20 cellular contexts compared by ENCODE assay signal in genomic region chr6:169806718-169807117, GRCh38. TPM values are rescaled to one million over a fixed set of nuclear protein-coding genes. Genes with fewer than 3 reads are reported as not detected.
A peak's percentile ranks its signal among the peaks of the same experiment; 100 is the strongest.
DNase-seq lines count a peak whose midpoint lies in the region; ATAC-seq and TF ChIP-seq lines count a peak whose summit lies in the region.
"Had no signal": no experiment of that assay in that cellular context is flagged by ENCODE, and none has a peak within 500 bp of the region (broad histone marks: within the 10 kb centered on the region; RNA-seq: fewer than 3 reads in every experiment).

No MANE protein-coding gene starts in this region.

- no peaks in the 10 kb centered on the region for H3K9me3 Mint-ChIP-seq in activated naive CD4-positive, alpha-beta T cell treated with anti-CD3 and anti-CD28 coated beads, Interleukin-2, amount 50 U/mL, for 24 hours
- peaks cover 6% of the 10 kb centered on the region for H3K9me3 Mint-ChIP-seq in T-helper 1 cell treated with Interleukin-12 subunit alpha and Interleukin-12 subunit beta and Interleukin-4 antibody, amounts not matched to agents 30 μg/mL and 1 μg/mL, for 36 hours
- H3K9me3 Mint-ChIP-seq in type B pancreatic cell: no peaks in the 10 kb centered on the region
- H3K9me3 Mint-ChIP-seq: activated B cell treated with CpG ODN at 0.5 μM for 24 hours; activated T-helper 2 cell treated with anti-CD3 and anti-CD28 coated beads, Interferon-gamma antibody, Interleukin-2, Interleukin-4, amounts not matched to agents 10 μg/mL and 5 μg/mL and 100 μg/mL, durations not matched to agents 14 hours and 24 hours and 36 hours had no signal

- no peak for TF ChIP-seq CTCF in lung (IDR thresholded peaks at IDR 0.05; ENCODE audit: control extremely low read depth, extremely low read depth)
- TF ChIP-seq CTCF in type B pancreatic cell (conservative IDR thresholded peaks at IDR 0.05): no peak

- no peaks in the 10 kb centered on the region for H3K4me1 ChIP-seq in lung (ENCODE audit: control insufficient read depth in 2 of 2, insufficient read depth in 2 of 2, low read length in 2 of 2)
- H3K4me1 ChIP-seq: pancreas, upper lobe of right lung had no signal

- 84 to 89% methylated on average over 1 of the region's 1 CpG for WGBS in lung, 2 donors

- H3K36me3 Mint-ChIP-seq in activated naive CD4-positive, alpha-beta T cell treated with anti-CD3 and anti-CD28 coated beads, Interleukin-2, amount 50 U/mL, for 24 hours: no peaks in the 10 kb centered on the region
- H3K36me3 Mint-ChIP-seq in T-helper 1 cell treated with Interleukin-12 subunit alpha and Interleukin-12 subunit beta and Interleukin-4 antibody, amounts not matched to agents 30 μg/mL and 1 μg/mL, for 36 hours (ENCODE audit: low read depth): no peaks in the 10 kb centered on the region
- H3K36me3 Mint-ChIP-seq in type B pancreatic cell: no peaks in the 10 kb centered on the region

- H3K9me3 ChIP-seq in lung (ENCODE audit: control insufficient read depth in 2 of 2, insufficient read depth in 1 of 2, low read length in 1 of 2): no peaks in the 10 kb centered on the region
- H3K9me3 ChIP-seq: BLaER1, pancreas, upper lobe of right lung had no signal

- H3K4me1 Mint-ChIP-seq in activated naive CD4-positive, alpha-beta T cell treated with anti-CD3 and anti-CD28 coated beads, Interleukin-2, amount 50 U/mL, for 24 hours: peaks cover 66% of the 10 kb centered on the region
- H3K4me1 Mint-ChIP-seq in T-helper 1 cell treated with Interleukin-12 subunit alpha and Interleukin-12 subunit beta and Interleukin-4 antibody, amounts not matched to agents 30 μg/mL and 1 μg/mL, for 36 hours (ENCODE audit: low read depth): peaks cover 44% of the 10 kb centered on the region
- H3K4me1 Mint-ChIP-seq in type B pancreatic cell (ENCODE audit: unreplicated experiment): peaks cover 16% of the 10 kb centered on the region

- no peaks in the 10 kb centered on the region for H3K27me3 ChIP-seq in lung (ENCODE audit: control insufficient read depth, insufficient read depth)
- H3K27me3 ChIP-seq: pancreas, upper lobe of right lung had no signal

- no peak for DNase-seq in activated naive CD4-positive, alpha-beta T cell (lab: John Stamatoyannopoulos, UW)
- DNase-seq in lung (ENCODE audit: low spot score) (peak; percentile 16), type B pancreatic cell (ENCODE audit: extremely low spot score, unreplicated experiment) (peak; percentile 13), T-helper 9 cell (no peak), Right ventricle myocardium superior (no peak)
- DNase-seq: ACHN; activated B cell treated with CpG ODN at 0.5 μM for 24 hours; amniotic stem cell; kidney; NCI-H1417 treated with DMSO at 0.1 percent for 48 hours; NCI-H526 treated with DMSO at 0.1 percent for 48 hours; stimulated activated CD4-positive, alpha-beta T cell treated with anti-CD3 and anti-CD28 coated beads, Interleukin-15, amount 100 ng/mL, for 24 hours; upper lobe of right lung had no signal

- peak overlapping the region; percentile 3 for H3K27ac Mint-ChIP-seq in activated naive CD4-positive, alpha-beta T cell treated with anti-CD3 and anti-CD28 coated beads, Interleukin-2, amount 50 U/mL, for 24 hours
- H3K27ac Mint-ChIP-seq in T-helper 1 cell treated with Interleukin-12 subunit alpha and Interleukin-12 subunit beta and Interleukin-4 antibody, amounts not matched to agents 30 μg/mL and 1 μg/mL, for 36 hours: peak overlapping the region; percentile 11
- no peak overlapping the region for H3K27ac Mint-ChIP-seq in type B pancreatic cell
- H3K27ac Mint-ChIP-seq: activated B cell treated with CpG ODN at 0.5 μM for 24 hours; activated T-helper 2 cell treated with anti-CD3 and anti-CD28 coated beads, Interferon-gamma antibody, Interleukin-2, Interleukin-4, amounts not matched to agents 10 μg/mL and 5 μg/mL and 100 μg/mL, durations not matched to agents 14 hours and 24 hours and 36 hours had no signal

- H3K4me3 ChIP-seq in lung: no peak overlapping the region
- H3K4me3 ChIP-seq: BLaER1, pancreas, upper lobe of right lung had no signal

- no peak overlapping the region for H3K27ac ChIP-seq in lung (ENCODE audit: low read depth in 1 of 2, low read length in 1 of 2)
- H3K27ac ChIP-seq: BLaER1, pancreas, upper lobe of right lung had no signal

- no peaks in the 10 kb centered on the region for H3K36me3 ChIP-seq in lung (ENCODE audit: control insufficient read depth in 2 of 2, insufficient read depth in 2 of 2, low read length in 2 of 2)
- H3K36me3 ChIP-seq: BLaER1, pancreas, upper lobe of right lung had no signal

- H3K4me3 Mint-ChIP-seq in activated naive CD4-positive, alpha-beta T cell treated with anti-CD3 and anti-CD28 coated beads, Interleukin-2, amount 50 U/mL, for 24 hours: no peak overlapping the region
- no peak overlapping the region for H3K4me3 Mint-ChIP-seq in T-helper 1 cell treated with Interleukin-12 subunit alpha and Interleukin-12 subunit beta and Interleukin-4 antibody, amounts not matched to agents 30 μg/mL and 1 μg/mL, for 36 hours
- H3K4me3 Mint-ChIP-seq in type B pancreatic cell: no peak overlapping the region
- H3K4me3 Mint-ChIP-seq: activated B cell treated with CpG ODN at 0.5 μM for 24 hours had no signal

- peaks cover 22% of the 10 kb centered on the region for H3K27me3 Mint-ChIP-seq in activated naive CD4-positive, alpha-beta T cell treated with anti-CD3 and anti-CD28 coated beads, Interleukin-2, amount 50 U/mL, for 24 hours
- peaks cover 43% of the 10 kb centered on the region for H3K27me3 Mint-ChIP-seq in T-helper 1 cell treated with Interleukin-12 subunit alpha and Interleukin-12 subunit beta and Interleukin-4 antibody, amounts not matched to agents 30 μg/mL and 1 μg/mL, for 36 hours (ENCODE audit: low read depth)
- H3K27me3 Mint-ChIP-seq in type B pancreatic cell: peaks cover 45% of the 10 kb centered on the region

- intact Hi-C loops in Right ventricle myocardium superior (cut with DNase I): no loop called here

- ATAC-seq in lung (ENCODE audit: insufficient read depth, low FRiP score) (no peak), HG02884 (IDR thresholded peaks at IDR 0.05; ENCODE audit: unreplicated experiment) (no peak), Right ventricle myocardium superior (ENCODE audit: poor library complexity) (no peak)
- ATAC-seq: pancreas, sciatic nerve, upper lobe of right lung had no signal

RNA-seq across cellular contexts. Expression of gene ERMARD, which starts 55.3 kb away (rescaled TPM):
- total RNA-seq in lung (10 to 100 TPM; 24.7 to 41.0 TPM), type B pancreatic cell (ENCODE audit: low replicate concordance) (18.6 and 32.1 TPM in 2 replicates), Right ventricle myocardium superior (6.9 TPM)
- polyA plus RNA-seq in lung: 10 to 100 TPM; 18.7 to 55.3 TPM

RNA-seq across cellular contexts. Expression of gene DYNLT2, which starts 55.3 kb away (rescaled TPM):
- 1 to 10 TPM; 1.6 to 5.2 TPM for total RNA-seq in lung
- polyA plus RNA-seq in lung: 1 to 10 TPM in 1 of 2 donors, under 1 TPM in 1; 0.69 to 3.2 TPM
- 2.1 and 2.6 TPM in 2 replicates for total RNA-seq in type B pancreatic cell (ENCODE audit: low replicate concordance)
- 0.75 TPM for total RNA-seq in Right ventricle myocardium superior

Comparison
In these comparisons a context has a peak if more than half of its experiments do, and no peak if none do; other contexts are left out.
1. DNase-seq: peak in lung (single experiment) and type B pancreatic cell (single experiment); none in activated naive CD4-positive, alpha-beta T cell (0 of 4), T-helper 9 cell (single experiment) and Right ventricle myocardium superior (single experiment).